In the genomic region with DNA sequence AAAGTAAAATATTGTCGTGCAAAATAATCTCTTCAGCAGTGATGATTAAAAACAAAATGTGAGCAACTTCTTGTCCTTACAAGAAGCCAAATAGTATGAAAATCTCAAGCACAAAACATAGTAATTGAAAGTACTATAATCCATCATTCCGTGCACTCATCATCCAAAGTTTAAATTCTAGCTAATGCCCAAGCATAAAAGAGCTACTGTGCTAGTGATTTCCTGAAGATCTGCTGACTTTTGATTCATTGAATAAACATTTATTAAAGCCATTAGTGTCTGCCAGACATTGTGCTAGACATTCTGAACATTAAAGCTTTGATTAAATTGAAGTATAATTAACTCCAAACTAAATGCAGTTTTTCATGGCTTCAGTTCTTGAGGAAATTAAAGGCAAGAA, we compare ENCODE assay signal across 26 cellular contexts.
"Had no signal": no experiment of that assay in that cellular context is flagged by ENCODE, and none has a peak within 500 bp of the region (broad histone marks: within the 10 kb centered on the region; RNA-seq: fewer than 3 reads in every experiment).

No MANE protein-coding gene starts in this region.

- H3K27me3 ChIP-seq: ascending aorta, brain microvascular endothelial cell, esophagus muscularis mucosa, foreskin keratinocyte, gastroesophageal sphincter, heart right ventricle had no signal

- DNase-seq: activated CD4-positive, alpha-beta memory T cell treated with anti-CD3 and anti-CD28 coated beads for 36 hours; activated CD4-positive, alpha-beta T cell treated with anti-CD3 and anti-CD28 coated beads for 36 hours; activated CD4-positive, alpha-beta T cell treated with anti-CD3 and anti-CD28 coated beads, Interleukin-2, amount 10 ng/mL, durations not matched to agents 24 days and 14 days; activated CD4-positive, CD25-positive, alpha-beta regulatory T cell; activated CD4-positive, CD25-positive, alpha-beta regulatory T cell treated with anti-CD3 and anti-CD28 coated beads, Interleukin-2, amount 50 U/mL, for 72 hours; activated CD8-positive, alpha-beta memory T cell treated with anti-CD3 and anti-CD28 coated beads, Interleukin-2, amount 10 ng/mL, durations not matched to agents 7 days and 5 days; activated CD8-positive, alpha-beta memory T cell treated with anti-CD3 and anti-CD28 coated beads, Interleukin-2, amount 50 U/mL, for 4 hours; activated CD8-positive, alpha-beta T cell treated with anti-CD3 and anti-CD28 coated beads, Interleukin-2, amount 10 ng/mL, durations not matched to agents 7 days and 5 days; activated effector memory CD4-positive, alpha-beta T cell treated with anti-CD3 and anti-CD28 coated beads, Interleukin-2, amount 50 U/mL, for 16 hours; activated naive CD4-positive, alpha-beta T cell treated with anti-CD3 and anti-CD28 coated beads, Interleukin-2, amount 10 ng/mL, durations not matched to agents 7 days and 5 days; activated naive CD8-positive, alpha-beta T cell treated with anti-CD3 and anti-CD28 coated beads, Interleukin-2, amount 10 ng/mL, durations not matched to agents 7 days and 5 days; activated T-cell treated with anti-CD3 and anti-CD28 coated beads, Interleukin-2, amount 50 U/mL, for 1 hour; activated T-cell treated with anti-CD3 and anti-CD28 coated beads, Interleukin-2, amount 50 U/mL, for 48 hours; brain microvascular endothelial cell; dorsolateral prefrontal cortex; effector memory CD4-positive, alpha-beta T cell; endodermal cell; erythroblast; foreskin keratinocyte; heart right ventricle; T-helper 2 cell had no signal

- H3K4me1 ChIP-seq: ascending aorta, foreskin keratinocyte had no signal

- H3K36me3 ChIP-seq: ascending aorta, brain microvascular endothelial cell, esophagus muscularis mucosa, gastroesophageal sphincter, heart right ventricle had no signal

- H3K4me3 ChIP-seq: ascending aorta, coronary artery, dorsolateral prefrontal cortex, esophagus muscularis mucosa, gastroesophageal sphincter, heart right ventricle had no signal

- H3K27ac ChIP-seq: ascending aorta, brain microvascular endothelial cell, coronary artery, dorsolateral prefrontal cortex, esophagus muscularis mucosa, foreskin keratinocyte, gastroesophageal sphincter, heart right ventricle had no signal

- H3K9me3 ChIP-seq: ascending aorta, esophagus muscularis mucosa, gastroesophageal sphincter, heart right ventricle had no signal

- ATAC-seq: activated CD4-positive, alpha-beta T cell treated with anti-CD3 and anti-CD28 coated beads for 36 hours; activated CD8-positive, alpha-beta memory T cell treated with anti-CD3 and anti-CD28 coated beads, Interleukin-2, amount 10 ng/mL, durations not matched to agents 7 days and 5 days; activated CD8-positive, alpha-beta T cell treated with anti-CD3 and anti-CD28 coated beads, Interleukin-2, amount 10 ng/mL, durations not matched to agents 7 days and 5 days; activated naive CD4-positive, alpha-beta T cell treated with anti-CD3 and anti-CD28 coated beads, Interleukin-2, amount 50 U/mL, for 72 hours; gastroesophageal sphincter; heart right ventricle had no signal
